ENCODE assay signal across 8 cellular contexts in genomic region chr19:55385749-55386514, GRCh38. TPM values are rescaled to one million over a fixed set of nuclear protein-coding genes. Genes with fewer than 3 reads are reported as not detected.
A peak's percentile ranks its signal among the peaks of the same experiment; 100 is the strongest.
DNase-seq lines count a peak whose midpoint lies in the region; ATAC-seq and TF ChIP-seq lines count a peak whose summit lies in the region.

Gene RPL28 (plus strand): TSS chr19:55385932. CDS start chr19:55386358, 426 bp downstream.

- POLR2A ChIA-PET in A673 (lab: Charles Lee; ENCODE audit: low non-redundant PET): no interaction called here
- POLR2A ChIA-PET in activated B cell treated with CpG ODN at 0.5 μM for 24 hours (lab: Charles Lee): interaction anchor here (0.5 to 11.3 kb wide), 9 partner anchors 17 to 221 kb away, joined by 3 to 215 read pairs (median 6); partner anchors contain the start of genes ISOC2, PPP6R1, UBE2S and ZNF628

- H3K4me3 Mint-ChIP-seq in activated B cell treated with CpG ODN at 0.5 μM for 24 hours: peak within 1 kb of the TSS; percentile 100

- H3K36me3 ChIP-seq in A673 (ENCODE audit: insufficient read depth, low read length, poor library complexity, severe bottlenecking): peaks cover 38% of the 10 kb centered on the region

- peak; percentile 55 for ATAC-seq in GM18861 (IDR thresholded peaks at IDR 0.05; ENCODE audit: unreplicated experiment)
- ATAC-seq in HG03097 (IDR thresholded peaks at IDR 0.05; ENCODE audit: low FRiP score, unreplicated experiment): peak; percentile 78
- peak; percentile 79 for ATAC-seq in activated B cell treated with CpG ODN at 0.5 μM for 24 hours (ENCODE audit: low read depth)

- H3K4me3 ChIP-seq in A673 (ENCODE audit: low read depth, low read length, poor library complexity, severe bottlenecking): peak within 1 kb of the TSS; percentile 98

- H3K4me1 Mint-ChIP-seq in activated B cell treated with CpG ODN at 0.5 μM for 24 hours: peaks cover 67% of the 10 kb centered on the region

- BruUV-seq in A673 (replicated peaks; lab: Mats Ljungman, UMichigan): no TSS peak

- intact Hi-C loops in A673 (cut with micrococcal nuclease; ENCODE audit: unreplicated experiment) (loop anchor here (10.0 kb wide), 1 partner anchor 81 kb away; no protein-coding TSS in a partner anchor), activated B cell treated with CpG ODN at 0.5 μM for 24 hours (cut with micrococcal nuclease) (loop anchor here (1.0 to 2.0 kb wide), 12 partner anchors 22 to 1249 kb away; partner anchors contain the start of genes CNOT3, FIZ1, KMT5C and PPP6R1)

- H3K9me3 Mint-ChIP-seq in activated B cell treated with CpG ODN at 0.5 μM for 24 hours: no peaks in the 10 kb centered on the region

- no peaks in the 10 kb centered on the region for H3K27me3 ChIP-seq in A673 (replicated peaks; ENCODE audit: insufficient read depth, low read depth, low read length, poor library complexity)

- peaks cover 32% of the 10 kb centered on the region for H3K4me1 ChIP-seq in A673 (ENCODE audit: insufficient read depth, low read length, poor library complexity, severe bottlenecking)

- no peak for TF ChIP-seq CTCF in A673 (conservative IDR thresholded peaks at IDR 0.05; ENCODE audit: low read depth, low read length)
- TF ChIP-seq CTCF in activated B cell treated with CpG ODN at 0.5 μM for 24 hours (IDR thresholded peaks at IDR 0.05): no peak

- DNase-seq in A673 (ENCODE audit: low spot score) (peak; percentile 99), NCI-H226 (peak; percentile 98), activated B cell treated with CpG ODN at 0.5 μM for 24 hours (peak; percentile 95), caudate nucleus (lab: John Stamatoyannopoulos, UW) (peak in 60 of 61 donors; percentile 70 to 100 (median 97)), inferior parietal cortex (ENCODE audit: extremely low spot score) (peak; percentile 100)
- DNase-seq in stimulated activated CD4-positive, alpha-beta T cell treated with anti-CD3 and anti-CD28 coated beads, Interleukin-12 subunit alpha, Interleukin-12 subunit beta, amount 100 ng/mL, for 24 hours (ENCODE audit: low read depth in 2 of 2): peak; percentile 97 to 98

- H3K27me3 Mint-ChIP-seq in activated B cell treated with CpG ODN at 0.5 μM for 24 hours: no peaks in the 10 kb centered on the region

- H3K27ac ChIP-seq in A673 (ENCODE audit: low read depth, low read length, poor library complexity, severe bottlenecking): peak within 1 kb of the TSS; percentile 88
- peak within 1 kb of the TSS; percentile 99 for H3K27ac ChIP-seq in caudate nucleus (ENCODE audit: low read depth, low read length)

- H3K9me3 ChIP-seq in A673 (ENCODE audit: low read depth, low read length, poor library complexity, severe bottlenecking): no peaks in the 10 kb centered on the region

- peaks cover 53% of the 10 kb centered on the region for H3K36me3 Mint-ChIP-seq in activated B cell treated with CpG ODN at 0.5 μM for 24 hours (ENCODE audit: low read depth)

- H3K27ac Mint-ChIP-seq in activated B cell treated with CpG ODN at 0.5 μM for 24 hours: peak within 1 kb of the TSS; percentile 99

- CTCF ChIA-PET in A673 (lab: Charles Lee) (no interaction called here), activated B cell treated with CpG ODN at 0.5 μM for 24 hours (lab: Charles Lee) (no interaction called here)

RNA-seq across cellular contexts. Expression of gene RPL28, which starts in this region (rescaled TPM):
- 1,355 and 1,380 TPM in 2 replicates for total RNA-seq in A673 (2021)
- 3,790 and 4,042 TPM in 2 replicates for total RNA-seq in activated B cell treated with CpG ODN at 0.5 μM for 24 hours

Comparison
In these comparisons a context has a peak if more than half of its experiments do, and no peak if none do; other contexts are left out.
1. Peak in every context shown above with its lines: DNase-seq, ATAC-seq, H3K4me3 ChIP-seq and H3K27ac ChIP-seq.